In genomic region chr4:95599777-95600436, GRCh38 we compare ENCODE assay signal across 11 cellular contexts. TPM values are rescaled to one million over a fixed set of nuclear protein-coding genes. Genes with fewer than 3 reads are reported as not detected.
DNase-seq lines count a peak whose midpoint lies in the region; ATAC-seq and TF ChIP-seq lines count a peak whose summit lies in the region.
"Had no signal": no experiment of that assay in that cellular context is flagged by ENCODE, and none has a peak within 500 bp of the region (broad histone marks: within the 10 kb centered on the region; RNA-seq: fewer than 3 reads in every experiment).

No MANE protein-coding gene starts in this region.

- H3K27me3 Mint-ChIP-seq in endothelial cell (ENCODE audit: unreplicated experiment), result no peaks in the 10 kb centered on the region

- peak; percentile 94 for ATAC-seq in GM18519 (IDR thresholded peaks at IDR 0.05; ENCODE audit: low FRiP score, unreplicated experiment)
- peak; percentile 66 for ATAC-seq in GM21381 (IDR thresholded peaks at IDR 0.05; ENCODE audit: unreplicated experiment)
- ATAC-seq in HG03095 (IDR thresholded peaks at IDR 0.05; ENCODE audit: unreplicated experiment), result peak; percentile 84

- H3K9me3 Mint-ChIP-seq in endothelial cell (ENCODE audit: unreplicated experiment), result no peaks in the 10 kb centered on the region
- H3K9me3 Mint-ChIP-seq: nephron had no signal

- DNase-seq in OCI-M1 (lab: John Stamatoyannopoulos, UW) (peak; percentile 71), NCI-H1417 (lab: John Stamatoyannopoulos, UW) (no peak), endothelial cell (ENCODE audit: low spot score) (no peak), NCI-H2196 (lab: John Stamatoyannopoulos, UW; ENCODE audit: unreplicated experiment) (no peak)
- DNase-seq in activated CD4-positive, CD25-positive, alpha-beta regulatory T cell (lab: John Stamatoyannopoulos, UW), result no peak
- DNase-seq: Right ventricle myocardium superior; stimulated activated CD4-positive, alpha-beta T cell treated with anti-CD3 and anti-CD28 coated beads, Interleukin-12 subunit alpha, Interleukin-12 subunit beta, amount 100 ng/mL, for 4 hours had no signal

- H3K27ac Mint-ChIP-seq in endothelial cell (ENCODE audit: unreplicated experiment), result no peak overlapping the region
- H3K27ac Mint-ChIP-seq: nephron had no signal

- no peaks in the 10 kb centered on the region for H3K36me3 Mint-ChIP-seq in endothelial cell (ENCODE audit: low read depth, unreplicated experiment)

- no peak overlapping the region for H3K4me3 Mint-ChIP-seq in endothelial cell (ENCODE audit: unreplicated experiment)
- H3K4me3 Mint-ChIP-seq: nephron had no signal

- H3K4me1 Mint-ChIP-seq in endothelial cell (ENCODE audit: unreplicated experiment), result no peaks in the 10 kb centered on the region
- H3K4me1 Mint-ChIP-seq: nephron had no signal

- TF ChIP-seq CTCF in endothelial cell (IDR thresholded peaks at IDR 0.05; ENCODE audit: unreplicated experiment), result no peak

RNA-seq across cellular contexts. Expression of gene UNC5C, which starts 51.1 kb away (rescaled TPM):
- 0.97 TPM for total RNA-seq in endothelial cell (ENCODE audit: unreplicated experiment)
